ENCODE assay signal across 9 cellular contexts in the genomic region with DNA sequence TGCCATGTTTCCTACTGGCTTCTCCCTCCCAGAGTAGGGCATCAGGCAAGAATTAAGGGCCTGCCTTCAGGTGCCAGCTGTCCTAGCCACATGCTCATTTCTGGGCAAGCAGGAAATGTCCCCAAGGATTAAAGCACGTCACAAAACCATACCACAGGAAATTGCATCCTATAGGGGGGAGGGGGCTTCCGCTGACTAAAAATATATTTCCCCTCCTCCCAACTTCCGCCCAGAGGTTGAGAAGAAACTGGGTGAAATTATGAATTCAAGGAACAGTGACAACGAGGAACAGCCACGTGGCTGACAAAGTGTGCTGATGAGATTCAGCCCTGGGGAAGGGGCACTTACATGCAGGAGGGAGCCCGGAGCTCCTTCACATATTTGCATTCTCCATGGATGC. TPM values are rescaled to one million over a fixed set of nuclear protein-coding genes. Genes with fewer than 3 reads are reported as not detected.
DNase-seq lines count a peak whose midpoint lies in the region; ATAC-seq and TF ChIP-seq lines count a peak whose summit lies in the region.
"Had no signal": no experiment of that assay in that cellular context is flagged by ENCODE, and none has a peak within 500 bp of the region (broad histone marks: within the 10 kb centered on the region; RNA-seq: fewer than 3 reads in every experiment).

No MANE protein-coding gene starts in this region.

- ATAC-seq in activated naive CD8-positive, alpha-beta T cell treated with anti-CD3 and anti-CD28 coated beads, Interleukin-2, amount 10 ng/mL, durations not matched to agents 7 days and 5 days (ENCODE audit: low read depth) = peak; percentile 19
- ATAC-seq in psoas muscle (no peak), HG02798 (IDR thresholded peaks at IDR 0.05; ENCODE audit: poor library complexity, unreplicated experiment) (no peak), HG03039 (IDR thresholded peaks at IDR 0.05; ENCODE audit: unreplicated experiment) (no peak), HG02571 (IDR thresholded peaks at IDR 0.05; ENCODE audit: unreplicated experiment) (no peak), GM18498 (IDR thresholded peaks at IDR 0.05; ENCODE audit: unreplicated experiment) (no peak)

- H3K4me1 ChIP-seq in psoas muscle = peaks cover 86% of the 10 kb centered on the region

- H3K36me3 ChIP-seq in psoas muscle (ENCODE audit: insufficient read depth in 1 of 2, low read depth in 1 of 2) = peaks cover 0 to 18% of the 10 kb centered on the region in 2 donors

- 61 to 65% (median 64%) methylated on average over 6 of the region's 6 CpGs for WGBS in psoas muscle, 3 donors

- DNase-seq in GDM1 (lab: John Stamatoyannopoulos, UW) (peak; percentile 48), NB4 (ENCODE audit: low read depth) (peak; percentile 95), psoas muscle (no peak)
- peak; percentile 47 for DNase-seq in activated naive CD8-positive, alpha-beta T cell treated with anti-CD3 and anti-CD28 coated beads, Interleukin-2, amount 10 ng/mL, durations not matched to agents 7 days and 5 days

- no peaks in the 10 kb centered on the region for H3K27me3 Mint-ChIP-seq in activated naive CD8-positive, alpha-beta T cell treated with anti-CD3 and anti-CD28 coated beads, Interleukin-2, amount 10 ng/mL, durations not matched to agents 7 days and 5 days

- H3K36me3 Mint-ChIP-seq in activated naive CD8-positive, alpha-beta T cell treated with anti-CD3 and anti-CD28 coated beads, Interleukin-2, amount 10 ng/mL, durations not matched to agents 7 days and 5 days = peaks cover 45% of the 10 kb centered on the region

- peak overlapping the region; percentile 40 for H3K4me3 ChIP-seq in NB4 (ENCODE audit: low read depth, low read length)
- H3K4me3 ChIP-seq in psoas muscle = peak overlapping the region; percentile 73

- POLR2A ChIA-PET in activated naive CD8-positive, alpha-beta T cell treated with anti-CD3 and anti-CD28 coated beads, Interleukin-2, amount 10 ng/mL, durations not matched to agents 7 days and 5 days (lab: Charles Lee) = interaction anchor here (2.2 kb wide), 1 partner anchor 98 kb away, joined by 5 read pairs; no protein-coding TSS in a partner anchor

- peak overlapping the region; percentile 95 for H3K4me3 Mint-ChIP-seq in activated naive CD8-positive, alpha-beta T cell treated with anti-CD3 and anti-CD28 coated beads, Interleukin-2, amount 10 ng/mL, durations not matched to agents 7 days and 5 days

- intact Hi-C loops in psoas muscle (cut with DNase I) = no loop called here

- TF ChIP-seq POLR2A in NB4 (IDR thresholded peaks at IDR 0.05; ENCODE audit: extremely low read depth, insufficient read length) = no peak

- TF ChIP-seq CTCF in NB4 (IDR thresholded peaks at IDR 0.05; ENCODE audit: low read depth, low read length) (no peak), psoas muscle (IDR thresholded peaks at IDR 0.05) (no peak)

- no peaks in the 10 kb centered on the region for H3K27me3 ChIP-seq in psoas muscle (ENCODE audit: insufficient read depth in 3 of 3, low read length in 2 of 3)

- peak overlapping the region; percentile 94 for H3K27ac ChIP-seq in psoas muscle

- no peaks in the 10 kb centered on the region for H3K9me3 ChIP-seq in psoas muscle

- H3K9me3 Mint-ChIP-seq in activated naive CD8-positive, alpha-beta T cell treated with anti-CD3 and anti-CD28 coated beads, Interleukin-2, amount 10 ng/mL, durations not matched to agents 7 days and 5 days = no peaks in the 10 kb centered on the region

- H3K4me1 Mint-ChIP-seq in activated naive CD8-positive, alpha-beta T cell treated with anti-CD3 and anti-CD28 coated beads, Interleukin-2, amount 10 ng/mL, durations not matched to agents 7 days and 5 days = peaks cover 70% of the 10 kb centered on the region

- peak overlapping the region; percentile 95 for H3K27ac Mint-ChIP-seq in activated naive CD8-positive, alpha-beta T cell treated with anti-CD3 and anti-CD28 coated beads, Interleukin-2, amount 10 ng/mL, durations not matched to agents 7 days and 5 days

RNA-seq across cellular contexts. Expression of gene HBEGF, which starts 4.1 kb away (rescaled TPM):
- total RNA-seq in activated naive CD8-positive, alpha-beta T cell treated with anti-CD3 and anti-CD28 coated beads, Interleukin-2, amount 10 ng/mL, durations not matched to agents 7 days and 5 days = 10 to 100 TPM; 12.8 TPM
- 10 to 100 TPM; 28.9 to 36.7 (median 34.2) TPM for total RNA-seq in psoas muscle
- polyA plus RNA-seq in psoas muscle = 10 to 100 TPM; 14.5 to 60.8 (median 27.6) TPM

RNA-seq across cellular contexts. Expression of gene SLC4A9, which starts 17.7 kb away (rescaled TPM):
- total RNA-seq in activated naive CD8-positive, alpha-beta T cell treated with anti-CD3 and anti-CD28 coated beads, Interleukin-2, amount 10 ng/mL, durations not matched to agents 7 days and 5 days = under 1 TPM; 0.17 to 0.31 TPM
- total RNA-seq in psoas muscle = not detected
- under 1 TPM in 1 of 3 donors, not detected in 2; 0.09 TPM for polyA plus RNA-seq in psoas muscle
- total RNA-seq: NCI-H460 had no signal

RNA-seq across cellular contexts. Expression of gene PFDN1, which starts 39.4 kb away (rescaled TPM):
- 10 to 100 TPM; 47.7 to 48.3 TPM for total RNA-seq in activated naive CD8-positive, alpha-beta T cell treated with anti-CD3 and anti-CD28 coated beads, Interleukin-2, amount 10 ng/mL, durations not matched to agents 7 days and 5 days
- total RNA-seq in psoas muscle = 10 to 100 TPM; 35.9 to 55.0 (median 42.3) TPM
- polyA plus RNA-seq in psoas muscle = 100 to 1,000 TPM in 1 of 3 donors, 10 to 100 TPM in 2; 84.2 to 115 (median 90.6) TPM

RNA-seq across cellular contexts. Expression of gene ANKHD1, which starts 59.3 kb away (rescaled TPM):
- total RNA-seq in activated naive CD8-positive, alpha-beta T cell treated with anti-CD3 and anti-CD28 coated beads, Interleukin-2, amount 10 ng/mL, durations not matched to agents 7 days and 5 days = 100 to 1,000 TPM; 148 to 156 TPM
- total RNA-seq in psoas muscle = 10 to 100 TPM; 50.7 to 86.1 (median 72.0) TPM
- polyA plus RNA-seq in psoas muscle = 10 to 100 TPM; 31.2 to 57.1 (median 37.3) TPM

Comparison
In these comparisons a context has a peak if more than half of its experiments do, and no peak if none do; other contexts are left out.
1. DNase-seq: peak in GDM1 (single experiment), NB4 (single experiment) and activated naive CD8-positive, alpha-beta T cell treated with anti-CD3 and anti-CD28 coated beads, Interleukin-2, amount 10 ng/mL, durations not matched to agents 7 days and 5 days (single experiment); none in psoas muscle (0 of 2).